In the genomic region with DNA sequence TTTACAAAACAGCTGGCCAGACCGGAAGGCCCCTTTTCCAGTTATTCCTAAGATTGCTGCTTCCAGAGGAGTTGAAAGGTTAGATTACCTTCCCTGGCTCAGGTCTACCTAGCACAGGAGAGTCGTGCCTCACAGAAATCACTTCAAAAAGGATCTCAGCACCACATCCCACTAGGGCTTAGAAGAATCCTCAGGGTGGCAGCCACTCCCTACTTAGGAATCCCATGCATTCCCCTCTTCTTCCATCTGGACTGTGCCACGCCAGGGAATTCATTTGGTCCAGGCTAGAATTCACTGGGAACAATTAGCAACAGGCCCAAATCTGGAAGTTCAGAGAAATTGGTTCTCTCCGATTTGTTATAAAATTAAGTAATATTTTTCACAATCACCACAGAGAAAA, we compare ENCODE assay signal across 10 cellular contexts.
A peak's percentile ranks its signal among the peaks of the same experiment; 100 is the strongest.
DNase-seq lines count a peak whose midpoint lies in the region; ATAC-seq and TF ChIP-seq lines count a peak whose summit lies in the region.
"Had no signal": no experiment of that assay in that cellular context is flagged by ENCODE, and none has a peak within 500 bp of the region (broad histone marks: within the 10 kb centered on the region; RNA-seq: fewer than 3 reads in every experiment).

No MANE protein-coding gene starts in this region.

- no peaks in the 10 kb centered on the region for H3K27me3 Mint-ChIP-seq in Caco-2 (ENCODE audit: insufficient read depth, unreplicated experiment)
- peaks cover 32% of the 10 kb centered on the region for H3K27me3 Mint-ChIP-seq in neural crest cell (ENCODE audit: low read depth)

- POLR2A ChIA-PET in Caco-2 (lab: Charles Lee) = interaction anchor here (1.0 to 2.3 kb wide), 3 partner anchors 20 to 25 kb away, joined by 3 to 13 read pairs (median 3); no protein-coding TSS in a partner anchor

- H3K4me1 Mint-ChIP-seq in Caco-2 (ENCODE audit: low read depth, unreplicated experiment) (peaks cover 28% of the 10 kb centered on the region), neural crest cell (peaks cover 25% of the 10 kb centered on the region)

- BruUV-seq in Caco-2 (replicated peaks; lab: Mats Ljungman, UMichigan) = no TSS peak

- H3K27ac Mint-ChIP-seq in Caco-2 (ENCODE audit: unreplicated experiment) = peak overlapping the region; percentile 84
- H3K27ac Mint-ChIP-seq in neural crest cell (ENCODE audit: unreplicated experiment) = no peak overlapping the region
- H3K27ac Mint-ChIP-seq: T-cell had no signal

- H3K36me3 Mint-ChIP-seq in Caco-2 (ENCODE audit: insufficient read depth, unreplicated experiment) (peaks cover 41% of the 10 kb centered on the region), neural crest cell (ENCODE audit: low read depth) (no peaks in the 10 kb centered on the region)
- H3K36me3 Mint-ChIP-seq: T-cell had no signal

- H3K4me1 ChIP-seq in Caco-2 = peaks cover 31% of the 10 kb centered on the region

- H3K9me3 Mint-ChIP-seq in Caco-2 (ENCODE audit: unreplicated experiment) = no peaks in the 10 kb centered on the region
- no peaks in the 10 kb centered on the region for H3K9me3 Mint-ChIP-seq in neural crest cell
- H3K9me3 Mint-ChIP-seq: T-cell had no signal

- CTCF ChIA-PET in Caco-2 (lab: Charles Lee) = interaction anchor here (1.0 to 1.2 kb wide), 2 partner anchors 13 to 19 kb away, joined by 3 to 4 read pairs; no protein-coding TSS in a partner anchor

- ATAC-seq in HG02623 (IDR thresholded peaks at IDR 0.05; ENCODE audit: unreplicated experiment) (no peak), HG03095 (IDR thresholded peaks at IDR 0.05; ENCODE audit: unreplicated experiment) (no peak)

- intact Hi-C loops in Caco-2 (cut with micrococcal nuclease; ENCODE audit: unreplicated experiment) = loop anchor here (1.0 to 5.0 kb wide), 2 partner anchors 30 to 130 kb away; no protein-coding TSS in a partner anchor

- DNase-seq in Caco-2 (peak; percentile 45 to 73), LoVo (ENCODE audit: low spot score) (peak; percentile 83), epidermal melanocyte (ENCODE audit: insufficient read length, low spot score) (peak; percentile 62), neural crest cell (ENCODE audit: low read depth, low spot score) (no peak), activated gamma-delta T cell treated with Interleukin-2 at 50 U/mL for 16 hours (no peak), hypothalamus (lab: John Stamatoyannopoulos, UW) (no peak)

- H3K4me3 Mint-ChIP-seq in Caco-2 (ENCODE audit: unreplicated experiment) (peak overlapping the region; percentile 87), neural crest cell (peak overlapping the region; percentile 92)

- no peaks in the 10 kb centered on the region for H3K27me3 ChIP-seq in Caco-2 (replicated peaks; ENCODE audit: control insufficient read depth, insufficient read depth, low read length)

- peak overlapping the region; percentile 79 for H3K4me3 ChIP-seq in Caco-2 (ENCODE audit: low read depth, low read length)
- H3K4me3 ChIP-seq: body of pancreas had no signal

- H3K9me3 ChIP-seq in Caco-2 = no peaks in the 10 kb centered on the region
- H3K9me3 ChIP-seq: body of pancreas had no signal

- TF ChIP-seq CTCF in Caco-2 (IDR thresholded peaks at IDR 0.05; ENCODE audit: insufficient read depth in 1 of 2, low read depth in 1 of 2, low read length in 1 of 2, severe bottlenecking in 1 of 2, unreplicated experiment in 1 of 2) (no peak), neural crest cell (conservative IDR thresholded peaks at IDR 0.05) (no peak)

- no peaks in the 10 kb centered on the region for H3K36me3 ChIP-seq in Caco-2 (ENCODE audit: control insufficient read depth, insufficient read depth, low read length)

Comparison
In these comparisons a context has a peak if more than half of its experiments do, and no peak if none do; other contexts are left out.
1. DNase-seq: peak in Caco-2 (2 of 2), LoVo (single experiment) and epidermal melanocyte (single experiment); none in neural crest cell (single experiment), activated gamma-delta T cell treated with Interleukin-2 at 50 U/mL for 16 hours (single experiment) and hypothalamus (0 of 51).